28 cellular contexts compared by ENCODE assay signal in genomic region chr20:54215157-54215789, GRCh38. TPM values are rescaled to one million over a fixed set of nuclear protein-coding genes. Genes with fewer than 3 reads are reported as not detected.
A peak's percentile ranks its signal among the peaks of the same experiment; 100 is the strongest.
DNase-seq lines count a peak whose midpoint lies in the region; ATAC-seq, FAIRE-seq and TF ChIP-seq lines count a peak whose summit lies in the region.
"Had no signal": no experiment of that assay in that cellular context is flagged by ENCODE, and none has a peak within 500 bp of the region (broad histone marks: within the 10 kb centered on the region; RNA-seq: fewer than 3 reads in every experiment).

No MANE protein-coding gene starts in this region.

- H2AFZ ChIP-seq in SK-N-SH (ENCODE audit: low read depth) (no peak overlapping the region), K562 (ENCODE audit: low read depth, low read length) (no peak overlapping the region), MM.1S (ENCODE audit: low read length) (no peak overlapping the region)

- TF ChIP-seq CTCF in SK-N-SH (IDR thresholded peaks at IDR 0.05), result no peak
- TF ChIP-seq CTCF in HEK293 (tag by site-specific recombination; IDR thresholded peaks at IDR 0.05), result no peak
- TF ChIP-seq CTCF in K562 (IDR thresholded peaks at IDR 0.05 in 2 of 3, conservative IDR thresholded peaks at IDR 0.05 in 1 of 3; ENCODE audit: insufficient read depth in 2 of 3, low read depth in 1 of 3, low read length in 3 of 3), result no peak
- no peak for TF ChIP-seq CTCF in psoas muscle (IDR thresholded peaks at IDR 0.05)
- no peak for TF ChIP-seq CTCF in MM.1S (IDR thresholded peaks at IDR 0.05; ENCODE audit: low read length)

- no peak for DNase-seq in SK-N-SH
- DNase-seq in K562 (ENCODE audit: extremely low read depth in 1 of 4, low spot score in 3 of 4), result no peak
- no peak for DNase-seq in psoas muscle
- no peak for DNase-seq in stimulated activated CD4-positive, alpha-beta T cell treated with anti-CD3 and anti-CD28 coated beads, Interleukin-4, amount 100 ng/mL, for 24 hours
- no peak for DNase-seq in RKO (ENCODE audit: low spot score)
- no peak for DNase-seq in MM.1S
- DNase-seq: BE2C; C1 segment of cervical spinal cord; CD4-positive, alpha-beta memory T cell; CD4-positive, CD25-positive, alpha-beta regulatory T cell; CD8-positive, alpha-beta memory T cell; COR-L47; DMS 273 treated with DMSO at 0.1 percent for 48 hours; DMS153; DMS53; DMS79; DND-41; EL; GDM1 had no signal

- H3K9ac ChIP-seq in SK-N-SH (no peak overlapping the region), K562 (ENCODE audit: insufficient read depth in 1 of 2, low read depth in 2 of 2, low read length in 2 of 2) (no peak overlapping the region), MM.1S (ENCODE audit: low read length) (no peak overlapping the region)
- H3K9ac ChIP-seq: BLaER1 had no signal

- TF ChIP-seq EP300 in SK-N-SH (IDR thresholded peaks at IDR 0.05; ENCODE audit: borderline replicate concordance in 1 of 2, low read depth in 1 of 2, low read length in 1 of 2) (no peak), K562 (IDR thresholded peaks at IDR 0.05; ENCODE audit: low read length) (no peak)

- H3K9me2 ChIP-seq in SK-N-SH (no peaks in the 10 kb centered on the region), MM.1S (replicated peaks; ENCODE audit: insufficient read depth, low read length) (no peaks in the 10 kb centered on the region)

- H3K79me2 ChIP-seq in SK-N-SH (ENCODE audit: insufficient read depth), result peaks cover 55% of the 10 kb centered on the region
- peaks cover 21% of the 10 kb centered on the region for H3K79me2 ChIP-seq in K562 (ENCODE audit: control insufficient read depth, insufficient read depth, low read length)
- peaks cover 54% of the 10 kb centered on the region for H3K79me2 ChIP-seq in MM.1S (ENCODE audit: low read length)

- peak overlapping the region; percentile 22 to 30; a peak in 3 of 4 replicates for H3K27ac ChIP-seq in SK-N-SH (ENCODE audit: low read depth in 2 of 2, low read length in 1 of 2)
- H3K27ac ChIP-seq in HEK293 (ENCODE audit: extremely low read depth, low read depth, low read length), result no peak overlapping the region
- no peak overlapping the region for H3K27ac ChIP-seq in K562 (ENCODE audit: extremely low read depth, low read depth, low read length)
- peak overlapping the region; percentile 46 for H3K27ac ChIP-seq in psoas muscle
- no peak overlapping the region for H3K27ac ChIP-seq in MM.1S (ENCODE audit: low read length)
- H3K27ac ChIP-seq: 22Rv1, A549, BLaER1 had no signal

- H3K4me1 ChIP-seq in SK-N-SH (ENCODE audit: control insufficient read depth in 1 of 2, insufficient read depth in 2 of 2, low read depth in 1 of 2, low read length in 1 of 2) (peaks cover 0 to 6% of the 10 kb centered on the region in 2 experiments; a peak in 3 of 4 replicates), HEK293 (ENCODE audit: control insufficient read depth, insufficient read depth, low read length) (no peaks in the 10 kb centered on the region), K562 (replicated peaks in 1 of 2; ENCODE audit: control insufficient read depth in 2 of 2, insufficient read depth in 2 of 2, low read length in 2 of 2) (no peaks in the 10 kb centered on the region), psoas muscle (peaks cover 32% of the 10 kb centered on the region), MM.1S (ENCODE audit: low read length) (peaks cover 11% of the 10 kb centered on the region)
- H3K4me1 ChIP-seq: A549, BE2C had no signal

- intact Hi-C loops in K562 (cut with micrococcal nuclease), result loop anchor here (5.0 kb wide), 1 partner anchor 432 kb away; no protein-coding TSS in a partner anchor
- intact Hi-C loops in psoas muscle (cut with DNase I), result no loop called here

- 96% methylated on average over 3 of the region's 3 CpGs for WGBS in SK-N-SH (ENCODE audit: low lambda C conversion rate)
- WGBS in K562 (ENCODE audit: insufficient coverage, low coverage, missing lambda C conversion rate), result 97% methylated on average over 3 of the region's 3 CpGs
- 48 to 63% (median 50%) methylated on average over 3 of the region's 3 CpGs for WGBS in psoas muscle, 3 donors

- no peak for TF ChIP-seq RAD21 in SK-N-SH (IDR thresholded peaks at IDR 0.05; ENCODE audit: low read length)
- no peak for TF ChIP-seq RAD21 in K562 (CRISPR knock-in tag; conservative IDR thresholded peaks at IDR 0.05 in 1 of 2, IDR thresholded peaks at IDR 0.05 in 1 of 2)

- POLR2A ChIA-PET in SK-N-SH (lab: Yijun Ruan, JAX) (no interaction called here), HEK293 (lab: Yijun Ruan, JAX) (no interaction called here), K562 (lab: Yijun Ruan, JAX) (no interaction called here)

- no peak for TF ChIP-seq POLR2A in K562 (conservative IDR thresholded peaks at IDR 0.05)

- no peaks in the 10 kb centered on the region for H3K9me1 ChIP-seq in K562 (ENCODE audit: control insufficient read depth, insufficient read depth, low read length)

- no peaks in the 10 kb centered on the region for H3K9me3 ChIP-seq in SK-N-SH
- H3K9me3 ChIP-seq in HEK293 (ENCODE audit: control insufficient read depth, insufficient read depth, low read depth, low read length), result no peaks in the 10 kb centered on the region
- H3K9me3 ChIP-seq in K562 (replicated peaks; ENCODE audit: control insufficient read depth, insufficient read depth, low read depth, low read length), result no peaks in the 10 kb centered on the region
- H3K9me3 ChIP-seq in psoas muscle, result no peaks in the 10 kb centered on the region
- H3K9me3 ChIP-seq in MM.1S (replicated peaks; ENCODE audit: insufficient read depth, low read length), result no peaks in the 10 kb centered on the region
- H3K9me3 ChIP-seq: A549, BE2C, BLaER1 had no signal

- no peak overlapping the region for H3K4me3 ChIP-seq in SK-N-SH (ENCODE audit: low read depth in 2 of 2, low read length in 1 of 2)
- H3K4me3 ChIP-seq in HEK293 (ENCODE audit: low read depth, low read length), result no peak overlapping the region
- no peak overlapping the region for H3K4me3 ChIP-seq in K562
- H3K4me3 ChIP-seq in psoas muscle, result no peak overlapping the region
- H3K4me3 ChIP-seq in MM.1S (ENCODE audit: low read length), result no peak overlapping the region
- H3K4me3 ChIP-seq: A549, BLaER1, GM12878 had no signal

- H3K4me2 ChIP-seq in SK-N-SH (no peak overlapping the region), K562 (ENCODE audit: insufficient read depth, low read length) (no peak overlapping the region), MM.1S (ENCODE audit: low read depth, low read length) (no peak overlapping the region)
- H3K4me2 ChIP-seq: A549, BLaER1 had no signal

- H3K36me3 ChIP-seq in SK-N-SH (replicated peaks in 1 of 2; ENCODE audit: control insufficient read depth in 1 of 2, insufficient read depth in 2 of 2, low read length in 1 of 2) (peaks cover 29 to 50% of the 10 kb centered on the region in 2 experiments), HEK293 (ENCODE audit: control insufficient read depth in 2 of 2, insufficient read depth in 1 of 2, low read length in 2 of 2) (peaks cover 5 to 50% of the 10 kb centered on the region in 2 experiments; a peak in 2 of 3 replicates), K562 (ENCODE audit: control insufficient read depth, insufficient read depth, low read length) (peaks cover 53% of the 10 kb centered on the region), psoas muscle (ENCODE audit: insufficient read depth in 1 of 2, low read depth in 1 of 2) (peaks cover 6 to 20% of the 10 kb centered on the region in 2 donors), MM.1S (replicated peaks; ENCODE audit: insufficient read depth, low read length) (peaks cover 3% of the 10 kb centered on the region; the same call in 1 of the 2 replicates)

- ATAC-seq in SK-N-SH treated with all-trans-retinoic acid at 6 μM for 48 hours (no peak), K562 (no peak), psoas muscle (peak in 3 of 4 donors; percentile 41 to 72 (median 57))
- ATAC-seq: A549, GM12878 had no signal

- CTCF ChIA-PET in SK-N-SH (lab: Yijun Ruan, JAX), result interaction anchor here (2.6 to 19.4 kb wide), 2 partner anchors 16 to 115 kb away, joined by 11 to 499 read pairs; no protein-coding TSS in a partner anchor
- CTCF ChIA-PET in HEK293 (lab: Yijun Ruan, JAX), result interaction anchor here (1.5 to 2.4 kb wide), 3 partner anchors 112 to 433 kb away, joined by 5 to 6 read pairs (median 6); no protein-coding TSS in a partner anchor
- CTCF ChIA-PET in K562 (lab: Yijun Ruan, JAX; ENCODE audit: low intra/inter-chr PET ratio), result no interaction called here

- BruUV-seq in K562 (replicated peaks; lab: Mats Ljungman, UMichigan), result no TSS peak

- in situ Hi-C loops in K562 (cut with MboI), result loop anchor here (10.0 to 25.0 kb wide), 2 partner anchors 430 to 653 kb away; no protein-coding TSS in a partner anchor

- peaks cover 4% of the 10 kb centered on the region for H4K20me1 ChIP-seq in SK-N-SH (ENCODE audit: insufficient read depth)
- no peaks in the 10 kb centered on the region for H4K20me1 ChIP-seq in K562 (replicated peaks; ENCODE audit: control insufficient read depth, insufficient read depth, low read length)
- H4K20me1 ChIP-seq in MM.1S (ENCODE audit: insufficient read depth, low read length), result no peaks in the 10 kb centered on the region

- FAIRE-seq in K562 (lab: Jason Lieb, UNC), result no peak
- FAIRE-seq: A549, GM12878, GM12892, GM18507 had no signal

- H3F3A ChIP-seq in SK-N-SH (replicated peaks; ENCODE audit: insufficient read depth) (peaks cover 15% of the 10 kb centered on the region), MM.1S (ENCODE audit: insufficient read depth, low read length) (0 out of 2 replicates have a peak, but pooled peaks cover 3% of the 10 kb centered on the region)

- H3K27me3 ChIP-seq in SK-N-SH (ENCODE audit: insufficient read depth) (no peaks in the 10 kb centered on the region), K562 (ENCODE audit: control insufficient read depth in 2 of 2, insufficient read depth in 2 of 2, low read length in 2 of 2) (no peaks in the 10 kb centered on the region), psoas muscle (ENCODE audit: insufficient read depth in 3 of 3, low read length in 2 of 3) (no peaks in the 10 kb centered on the region), MM.1S (replicated peaks; ENCODE audit: insufficient read depth, low read length) (no peaks in the 10 kb centered on the region)
- H3K27me3 ChIP-seq: BE2C, BLaER1 had no signal

RNA-seq across cellular contexts. Expression of gene PFDN4, which starts 7.4 kb away (rescaled TPM):
- polyA plus RNA-seq in SK-N-SH (2012; rRNA removed) (44.0 and 51.4 TPM in 2 replicates), K562 (2011; rRNA removed) (40.0 and 82.4 TPM in 2 replicates), K562 (2014; fragmentation: Illumina TruSeq; extraction: Trizol) (151 and 174 TPM in 2 replicates), K562 (2014; fragmentation: Nextera tagmentation; extraction: Ambion mirVana) (100 to 1,000 TPM; 112 to 144 TPM), K562 (2014; rRNA removed) (142 and 214 TPM in 2 replicates), psoas muscle (10 to 100 TPM; 45.8 to 77.5 (median 72.9) TPM)
- polyA plus RNA-seq in SK-N-SH (2012; cell fraction: cytosol; rRNA removed), result 76.2 and 158 TPM in 2 replicates
- 6.7 and 19.2 TPM in 2 replicates for polyA plus RNA-seq in SK-N-SH (2012; cell fraction: nucleus; rRNA removed)
- total RNA-seq in K562 (2011; cell fraction: chromatin; rRNA removed; ENCODE audit: low replicate concordance), result 2.6 and 8.7 TPM in 2 replicates
- 5.1 and 7.0 TPM in 2 replicates for total RNA-seq in K562 (2011; cell fraction: nucleolus; rRNA removed)
- total RNA-seq in K562 (2011; cell fraction: nucleoplasm; rRNA removed), result 9.4 and 11.9 TPM in 2 replicates
- total RNA-seq in K562 (2014; rRNA removed) (58.8 and 103 TPM in 2 replicates), K562 (2014; rRNA removed; fragmentation: Illumina TruSeq; extraction: Trizol) (143 and 183 TPM in 2 replicates), K562 (2015; rRNA removed; fragmentation: Illumina TruSeq; extraction: Trizol) (107 and 122 TPM in 2 replicates), K562 (2021) (53.1 and 60.1 TPM in 2 replicates), psoas muscle (10 to 100 TPM; 15.8 to 26.3 (median 18.9) TPM)
- 5.2 and 13.6 TPM in 2 replicates for polyA plus RNA-seq in K562 (2011; cell fraction: cytosol; rRNA removed)
- polyA plus RNA-seq in K562 (2011; cell fraction: nucleus; rRNA removed), result 4.4 and 7.0 TPM in 2 replicates
- 66.9 and 88.4 TPM in 2 replicates for polyA plus RNA-seq in K562 (2012)
- polyA minus RNA-seq in K562 (2011; rRNA and poly(A)+ RNA removed), result 25.9 and 29.3 TPM in 2 replicates
- polyA minus RNA-seq in K562 (2011; cell fraction: cytosol; rRNA and poly(A)+ RNA removed), result 7.1 and 11.0 TPM in 2 replicates
- 3.9 and 6.0 TPM in 2 replicates for polyA minus RNA-seq in K562 (2011; cell fraction: nucleus; rRNA and poly(A)+ RNA removed)

RNA-seq across cellular contexts. Expression of gene CYP24A1, which starts 41.5 kb away (rescaled TPM):
- polyA plus RNA-seq in SK-N-SH (2012; rRNA removed) (8.8 and 9.1 TPM in 2 replicates), K562 (2011; rRNA removed) (0.04 TPM in 1 of 2 replicates, not detected in the other), K562 (2014; fragmentation: Illumina TruSeq; extraction: Trizol) (not detected in 2 replicates), K562 (2014; fragmentation: Nextera tagmentation; extraction: Ambion mirVana) (not detected), K562 (2014; rRNA removed) (not detected in 2 replicates), psoas muscle (under 1 TPM in 1 of 3 donors, not detected in 2; 0.03 TPM)
- 6.8 and 6.9 TPM in 2 replicates for polyA plus RNA-seq in SK-N-SH (2012; cell fraction: cytosol; rRNA removed)
- polyA plus RNA-seq in SK-N-SH (2012; cell fraction: nucleus; rRNA removed), result 9.5 and 17.7 TPM in 2 replicates
- not detected in 2 replicates for total RNA-seq in K562 (2011; cell fraction: chromatin; rRNA removed; ENCODE audit: low replicate concordance)
- total RNA-seq in K562 (2011; cell fraction: nucleolus; rRNA removed), result not detected in 2 replicates
- total RNA-seq in K562 (2011; cell fraction: nucleoplasm; rRNA removed), result not detected in 2 replicates
- total RNA-seq in K562 (2014; rRNA removed) (not detected in 2 replicates), K562 (2014; rRNA removed; fragmentation: Illumina TruSeq; extraction: Trizol) (not detected in 2 replicates), K562 (2015; rRNA removed; fragmentation: Illumina TruSeq; extraction: Trizol) (not detected in 2 replicates), K562 (2021) (not detected in 2 replicates), psoas muscle (not detected)
- not detected in 2 replicates for polyA plus RNA-seq in K562 (2011; cell fraction: cytosol; rRNA removed)
- polyA plus RNA-seq in K562 (2011; cell fraction: nucleus; rRNA removed), result not detected in 2 replicates
- polyA plus RNA-seq in K562 (2012), result not detected in 2 replicates
- polyA minus RNA-seq in K562 (2011; rRNA and poly(A)+ RNA removed), result not detected in 2 replicates
- not detected in 2 replicates for polyA minus RNA-seq in K562 (2011; cell fraction: cytosol; rRNA and poly(A)+ RNA removed)
- polyA minus RNA-seq in K562 (2011; cell fraction: nucleus; rRNA and poly(A)+ RNA removed), result not detected in 2 replicates
- polyA plus RNA-seq: CD14-positive monocyte, GM12878 had no signal

Comparison
In these comparisons a context has a peak if more than half of its experiments do, and no peak if none do; other contexts are left out.
1. H3K27ac ChIP-seq: peak in SK-N-SH (2 of 2) and psoas muscle (single experiment); none in HEK293 (single experiment), K562 (single experiment) and MM.1S (single experiment).
2. ATAC-seq: peak in psoas muscle (3 of 4); none in SK-N-SH treated with all-trans-retinoic acid at 6 μM for 48 hours (single experiment) and K562 (single experiment).